ENCODE assay signal across 8 cellular contexts in the genomic region with DNA sequence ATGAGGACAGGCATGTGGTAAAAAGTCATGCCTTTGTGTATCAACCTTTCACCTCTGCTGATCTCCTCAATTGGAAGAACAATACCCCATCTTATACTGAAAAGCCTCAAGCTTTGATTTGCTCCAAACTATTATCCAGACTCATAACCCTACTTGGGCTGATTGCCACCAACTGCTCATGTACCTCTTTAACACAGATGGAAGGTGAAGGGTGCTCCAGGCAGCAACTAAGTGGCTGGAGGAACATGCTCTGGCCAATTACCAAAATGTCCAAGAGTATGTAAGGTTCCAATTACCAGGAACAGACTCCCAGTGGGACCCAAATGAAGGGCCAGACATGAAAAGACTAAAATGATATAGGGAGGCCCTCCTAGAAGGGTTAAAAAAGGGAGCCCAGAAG.
"Had no signal": no experiment of that assay in that cellular context is flagged by ENCODE, and none has a peak within 500 bp of the region (broad histone marks: within the 10 kb centered on the region; RNA-seq: fewer than 3 reads in every experiment).

No MANE protein-coding gene starts in this region.

- ATAC-seq: GM23338, K562 had no signal

- DNase-seq: H9, HCEC 1CT, IMR-90 had no signal

- FAIRE-seq: H1, H54, HTR-8/SVneo, K562 had no signal

- H3K4me3 Mint-ChIP-seq: GM23338, H9 had no signal

- H3K27ac Mint-ChIP-seq: GM23338, H9 had no signal

- H3K4me3 ChIP-seq: GM23338, K562 had no signal
